10 cellular contexts compared by ENCODE assay signal in genomic region chr1:7550261-7550850, GRCh38.
DNase-seq lines count a peak whose midpoint lies in the region; ATAC-seq, FAIRE-seq and TF ChIP-seq lines count a peak whose summit lies in the region.
"Had no signal": no experiment of that assay in that cellular context is flagged by ENCODE, and none has a peak within 500 bp of the region (broad histone marks: within the 10 kb centered on the region; RNA-seq: fewer than 3 reads in every experiment).

No MANE protein-coding gene starts in this region.

- H3K9me1 ChIP-seq in keratinocyte (ENCODE audit: control insufficient read depth, extremely low read depth, insufficient read depth, low read length): no peaks in the 10 kb centered on the region

- no peak for TF ChIP-seq POLR2A in transverse colon (IDR thresholded peaks at IDR 0.05)

- H3K36me3 Mint-ChIP-seq in activated naive CD4-positive, alpha-beta T cell treated with anti-CD3 and anti-CD28 coated beads for 36 hours (ENCODE audit: low read depth): no peaks in the 10 kb centered on the region
- H3K36me3 Mint-ChIP-seq in activated CD4-positive, alpha-beta memory T cell treated with anti-CD3 and anti-CD28 coated beads, Interleukin-2, amount 10 ng/mL, durations not matched to agents 7 days and 5 days (ENCODE audit: low read depth): no peaks in the 10 kb centered on the region

- peaks cover 13% of the 10 kb centered on the region for H3K4me1 Mint-ChIP-seq in activated naive CD4-positive, alpha-beta T cell treated with anti-CD3 and anti-CD28 coated beads for 36 hours (ENCODE audit: low read depth)
- peaks cover 18% of the 10 kb centered on the region for H3K4me1 Mint-ChIP-seq in activated CD4-positive, alpha-beta memory T cell treated with anti-CD3 and anti-CD28 coated beads, Interleukin-2, amount 10 ng/mL, durations not matched to agents 7 days and 5 days

- no peak for DNase-seq in activated naive CD4-positive, alpha-beta T cell treated with anti-CD3 and anti-CD28 coated beads for 36 hours
- no peak for DNase-seq in activated naive CD4-positive, alpha-beta T cell treated with Interleukin-2 at 50 U/mL for 16 hours
- DNase-seq in activated CD4-positive, alpha-beta memory T cell treated with anti-CD3 and anti-CD28 coated beads, Interleukin-2, amount 10 ng/mL, durations not matched to agents 7 days and 5 days: no peak
- DNase-seq in keratinocyte (ENCODE audit: low read depth, low spot score) (no peak), transverse colon (peak; percentile 57), middle frontal gyrus (ENCODE audit: extremely low spot score, low spot score) (no peak)
- DNase-seq: SHP77 had no signal

- no peak for TF ChIP-seq EP300 in transverse colon (IDR thresholded peaks at IDR 0.05; ENCODE audit: low read depth)

- H3K9me3 ChIP-seq in keratinocyte (ENCODE audit: control insufficient read depth, low read depth, low read length) (no peaks in the 10 kb centered on the region), transverse colon (no peaks in the 10 kb centered on the region)
- H3K9me3 ChIP-seq: MG63 had no signal

- H3K27me3 Mint-ChIP-seq in activated naive CD4-positive, alpha-beta T cell treated with anti-CD3 and anti-CD28 coated beads for 36 hours (ENCODE audit: low read depth): peaks cover 12% of the 10 kb centered on the region
- H3K27me3 Mint-ChIP-seq in activated CD4-positive, alpha-beta memory T cell treated with anti-CD3 and anti-CD28 coated beads, Interleukin-2, amount 10 ng/mL, durations not matched to agents 7 days and 5 days: peaks cover 17% of the 10 kb centered on the region

- no peak overlapping the region for H3K4me3 Mint-ChIP-seq in activated naive CD4-positive, alpha-beta T cell treated with anti-CD3 and anti-CD28 coated beads for 36 hours
- no peak overlapping the region for H3K4me3 Mint-ChIP-seq in activated CD4-positive, alpha-beta memory T cell treated with anti-CD3 and anti-CD28 coated beads, Interleukin-2, amount 10 ng/mL, durations not matched to agents 7 days and 5 days

- H3K4me3 ChIP-seq in keratinocyte (ENCODE audit: control insufficient read depth in 2 of 3, extremely low read depth in 1 of 3, insufficient read depth in 2 of 3, low read depth in 1 of 3, low read length in 3 of 3): peak overlapping the region in 2 of 3 experiments; percentile 3 to 41
- H3K4me3 ChIP-seq in transverse colon: no peak overlapping the region
- H3K4me3 ChIP-seq: MG63 had no signal

- in situ Hi-C loops in transverse colon (cut with MboI; ENCODE audit: low pct_ligation_motif_present in 1 of 4, low pct_unique_long_range_greater_than_20kb in 1 of 4, low sequenced_read_pairs in 3 of 4): no loop called here

- POLR2A ChIA-PET in activated CD4-positive, alpha-beta memory T cell treated with anti-CD3 and anti-CD28 coated beads, Interleukin-2, amount 10 ng/mL, durations not matched to agents 7 days and 5 days (lab: Charles Lee): no interaction called here

- H4K20me1 ChIP-seq in keratinocyte (ENCODE audit: control insufficient read depth, extremely low read depth, insufficient read depth, low read length): no peaks in the 10 kb centered on the region

- H3K9ac ChIP-seq in keratinocyte (ENCODE audit: control insufficient read depth, extremely low read depth, insufficient read depth, low read length): peak overlapping the region; percentile 71

- H3K9me3 Mint-ChIP-seq in activated naive CD4-positive, alpha-beta T cell treated with anti-CD3 and anti-CD28 coated beads for 36 hours: no peaks in the 10 kb centered on the region
- peaks cover 3% of the 10 kb centered on the region for H3K9me3 Mint-ChIP-seq in activated CD4-positive, alpha-beta memory T cell treated with anti-CD3 and anti-CD28 coated beads, Interleukin-2, amount 10 ng/mL, durations not matched to agents 7 days and 5 days

- H3K36me3 ChIP-seq in keratinocyte (ENCODE audit: control insufficient read depth in 2 of 2, extremely low read depth in 1 of 2, insufficient read depth in 2 of 2, low read length in 2 of 2) (no peaks in the 10 kb centered on the region), transverse colon (no peaks in the 10 kb centered on the region)
- H3K36me3 ChIP-seq: MG63 had no signal

- no peak for ATAC-seq in HG03432 (IDR thresholded peaks at IDR 0.05; ENCODE audit: unreplicated experiment)
- ATAC-seq in HG02884 (IDR thresholded peaks at IDR 0.05; ENCODE audit: unreplicated experiment): no peak

- H2AFZ ChIP-seq in keratinocyte (ENCODE audit: control insufficient read depth, low read length): peak overlapping the region; percentile 32

- H3K4me2 ChIP-seq in keratinocyte (ENCODE audit: control insufficient read depth, extremely low read depth, insufficient read depth, low read depth, low read length): peak overlapping the region; percentile 82

- no peak for FAIRE-seq in keratinocyte (lab: Jason Lieb, UNC)

- dilution Hi-C loops in keratinocyte (cut with MboI; ENCODE audit: extremely low pct_ligation_motif_present, low sequenced_read_pairs): no loop called here

- no peaks in the 10 kb centered on the region for H3K79me2 ChIP-seq in keratinocyte (ENCODE audit: control insufficient read depth, insufficient read depth, low read length)

- CTCF ChIA-PET in activated naive CD4-positive, alpha-beta T cell treated with anti-CD3 and anti-CD28 coated beads for 36 hours (lab: Charles Lee): interaction anchor here (0.7 kb wide), 1 partner anchor 29 kb away, joined by 3 read pairs; no protein-coding TSS in a partner anchor
- CTCF ChIA-PET in activated CD4-positive, alpha-beta memory T cell treated with anti-CD3 and anti-CD28 coated beads, Interleukin-2, amount 10 ng/mL, durations not matched to agents 7 days and 5 days (lab: Charles Lee): interaction anchor here (1.0 kb wide), 1 partner anchor 97 kb away, joined by 4 read pairs; no protein-coding TSS in a partner anchor

- intact Hi-C loops in activated naive CD4-positive, alpha-beta T cell treated with anti-CD3 and anti-CD28 coated beads for 36 hours (cut with micrococcal nuclease): loop anchor here (10.0 kb wide), 1 partner anchor 94 kb away; no protein-coding TSS in a partner anchor
- intact Hi-C loops in transverse colon (cut with DNase I; ENCODE audit: low total_unique reads): no loop called here

- H3K27ac ChIP-seq in keratinocyte (ENCODE audit: control insufficient read depth, insufficient read depth, low read length): peak overlapping the region; percentile 94
- H3K27ac ChIP-seq in transverse colon: no peak overlapping the region

- H3K4me1 ChIP-seq in keratinocyte (ENCODE audit: control insufficient read depth, extremely low read depth, insufficient read depth, low read length): peaks cover 28% of the 10 kb centered on the region
- peaks cover 0 to 16% (median 2%) of the 10 kb centered on the region in 4 donors for H3K4me1 ChIP-seq in transverse colon

- peak overlapping the region; percentile 94 for H3K27ac Mint-ChIP-seq in activated naive CD4-positive, alpha-beta T cell treated with anti-CD3 and anti-CD28 coated beads for 36 hours
- peak overlapping the region; percentile 81 for H3K27ac Mint-ChIP-seq in activated CD4-positive, alpha-beta memory T cell treated with anti-CD3 and anti-CD28 coated beads, Interleukin-2, amount 10 ng/mL, durations not matched to agents 7 days and 5 days

- WGBS in transverse colon (ENCODE audit: low coverage in 1 of 2), 2 donors: 61 to 77% methylated on average over 3 to 8 of the region's 8 CpGs

- no peaks in the 10 kb centered on the region for H3K27me3 ChIP-seq in keratinocyte (ENCODE audit: control insufficient read depth, extremely low read depth, insufficient read depth, low read length)
- H3K27me3 ChIP-seq in transverse colon: no peaks in the 10 kb centered on the region
- H3K27me3 ChIP-seq: MG63 had no signal

- TF ChIP-seq CTCF in keratinocyte (optimal IDR thresholded peaks at IDR 0.05 in 1 of 3, IDR thresholded peaks at IDR 0.05 in 1 of 3, conservative IDR thresholded peaks at IDR 0.05 in 1 of 3; ENCODE audit: extremely low read depth in 1 of 3, insufficient read depth in 2 of 3, low read length in 3 of 3) (no peak), transverse colon (IDR thresholded peaks at IDR 0.05) (no peak)

Comparison
In these comparisons a context has a peak if more than half of its experiments do, and no peak if none do; other contexts are left out.
1. H3K4me3 ChIP-seq: peak in keratinocyte (2 of 3); none in transverse colon (0 of 4).